ENCODE assay signal across 19 cellular contexts in genomic region chr9:35869621-35870216, GRCh38. TPM values are rescaled to one million over a fixed set of nuclear protein-coding genes. Genes with fewer than 3 reads are reported as not detected.
"Had no signal": no experiment of that assay in that cellular context is flagged by ENCODE, and none has a peak within 500 bp of the region (broad histone marks: within the 10 kb centered on the region; RNA-seq: fewer than 3 reads in every experiment).

No MANE protein-coding gene starts in this region.

- H3K4me1 ChIP-seq: colonic mucosa, gastrocnemius medialis, suprapubic skin, upper lobe of left lung had no signal

- H3K36me3 Mint-ChIP-seq: naive thymus-derived CD8-positive, alpha-beta T cell had no signal

- H3K9me3 ChIP-seq: colonic mucosa, gastrocnemius medialis, heart right ventricle, mucosa of descending colon, suprapubic skin, upper lobe of left lung had no signal

- H3K4me3 Mint-ChIP-seq: activated T-helper 1 cell treated with anti-CD3 and anti-CD28 coated beads, Interleukin-12 subunit alpha, Interleukin-12 subunit beta, Interleukin-2, Interleukin-4 antibody, amounts not matched to agents 30 ng/mL and 10 ng/mL and 1 ng/mL, durations not matched to agents 14 hours and 24 hours and 36 hours; naive thymus-derived CD8-positive, alpha-beta T cell had no signal

- H3K36me3 ChIP-seq: colonic mucosa, gastrocnemius medialis, heart right ventricle, suprapubic skin, upper lobe of left lung had no signal

- H3K9me3 Mint-ChIP-seq: activated T-helper 1 cell treated with anti-CD3 and anti-CD28 coated beads, Interleukin-12 subunit alpha, Interleukin-12 subunit beta, Interleukin-2, Interleukin-4 antibody, amounts not matched to agents 30 ng/mL and 10 ng/mL and 1 ng/mL, durations not matched to agents 14 hours and 24 hours and 36 hours; naive thymus-derived CD8-positive, alpha-beta T cell had no signal

- DNase-seq: activated CD4-positive, alpha-beta T cell treated with anti-CD3 and anti-CD28 coated beads, Interleukin-2, amount 50 U/mL, for 48 hours; activated CD4-positive, CD25-positive, alpha-beta regulatory T cell; activated naive CD4-positive, alpha-beta T cell; caudate nucleus; colonic mucosa; gastrocnemius medialis; heart right ventricle; mucosa of descending colon; naive thymus-derived CD8-positive, alpha-beta T cell; stimulated activated CD4-positive, alpha-beta T cell treated with anti-CD3 and anti-CD28 coated beads, Interleukin-12 subunit alpha, Interleukin-12 subunit beta, amount 100 ng/mL, for 4 hours; stimulated activated naive CD8-positive, alpha-beta T cell treated with anti-CD3 and anti-CD28 coated beads, Interleukin-15, Interleukin-2, amounts not matched to agents 100 U/mL and 50 U/mL, for 24 hours; T-helper 2 cell had no signal

- H3K27ac Mint-ChIP-seq: activated T-helper 1 cell treated with anti-CD3 and anti-CD28 coated beads, Interleukin-12 subunit alpha, Interleukin-12 subunit beta, Interleukin-2, Interleukin-4 antibody, amounts not matched to agents 30 ng/mL and 10 ng/mL and 1 ng/mL, durations not matched to agents 14 hours and 24 hours and 36 hours had no signal

- H3K4me3 ChIP-seq: colonic mucosa, gastrocnemius medialis, heart right ventricle, mucosa of descending colon, suprapubic skin, upper lobe of left lung had no signal

- H3K4me1 Mint-ChIP-seq: naive thymus-derived CD8-positive, alpha-beta T cell had no signal

- H3K27ac ChIP-seq: colonic mucosa, gastrocnemius medialis, heart right ventricle, suprapubic skin, upper lobe of left lung had no signal

- H3K27me3 ChIP-seq: colonic mucosa, suprapubic skin, upper lobe of left lung had no signal

RNA-seq across cellular contexts. Expression of gene OR13J1, which starts 0.5 kb away (rescaled TPM):
- total RNA-seq: activated T-helper 1 cell treated with anti-CD3 and anti-CD28 coated beads, Interleukin-12 subunit alpha, Interleukin-12 subunit beta, Interleukin-2, Interleukin-4 antibody, amounts not matched to agents 30 ng/mL and 10 ng/mL and 1 ng/mL, durations not matched to agents 14 hours and 24 hours and 36 hours; colonic mucosa; endothelial cell of umbilical vein; fibroblast of lung; gastrocnemius medialis; heart right ventricle; mucosa of descending colon; naive thymus-derived CD8-positive, alpha-beta T cell; omental fat pad; suprapubic skin; upper lobe of left lung had no signal
- polyA plus RNA-seq: adipose tissue; endothelial cell of umbilical vein; fibroblast of lung; heart right ventricle; naive thymus-derived CD8-positive, alpha-beta T cell had no signal

RNA-seq across cellular contexts. Expression of gene HRCT1, which starts 36.3 kb away (rescaled TPM):
- total RNA-seq: activated T-helper 1 cell treated with anti-CD3 and anti-CD28 coated beads, Interleukin-12 subunit alpha, Interleukin-12 subunit beta, Interleukin-2, Interleukin-4 antibody, amounts not matched to agents 30 ng/mL and 10 ng/mL and 1 ng/mL, durations not matched to agents 14 hours and 24 hours and 36 hours; naive thymus-derived CD8-positive, alpha-beta T cell had no signal
- polyA plus RNA-seq: naive thymus-derived CD8-positive, alpha-beta T cell had no signal

RNA-seq across cellular contexts. Expression of gene SPAAR, which starts 39.6 kb away (rescaled TPM):
- total RNA-seq: activated T-helper 1 cell treated with anti-CD3 and anti-CD28 coated beads, Interleukin-12 subunit alpha, Interleukin-12 subunit beta, Interleukin-2, Interleukin-4 antibody, amounts not matched to agents 30 ng/mL and 10 ng/mL and 1 ng/mL, durations not matched to agents 14 hours and 24 hours and 36 hours; naive thymus-derived CD8-positive, alpha-beta T cell had no signal
- polyA plus RNA-seq: naive thymus-derived CD8-positive, alpha-beta T cell had no signal

RNA-seq across cellular contexts. Expression of gene FAM221B, which starts 41.2 kb away (rescaled TPM):
- total RNA-seq: activated T-helper 1 cell treated with anti-CD3 and anti-CD28 coated beads, Interleukin-12 subunit alpha, Interleukin-12 subunit beta, Interleukin-2, Interleukin-4 antibody, amounts not matched to agents 30 ng/mL and 10 ng/mL and 1 ng/mL, durations not matched to agents 14 hours and 24 hours and 36 hours; endothelial cell of umbilical vein; fibroblast of lung; gastrocnemius medialis; heart right ventricle; naive thymus-derived CD8-positive, alpha-beta T cell; omental fat pad; suprapubic skin had no signal
- polyA plus RNA-seq: endothelial cell of umbilical vein; fibroblast of lung; heart right ventricle; naive thymus-derived CD8-positive, alpha-beta T cell had no signal
